35 cellular contexts compared by ENCODE assay signal in the genomic region with DNA sequence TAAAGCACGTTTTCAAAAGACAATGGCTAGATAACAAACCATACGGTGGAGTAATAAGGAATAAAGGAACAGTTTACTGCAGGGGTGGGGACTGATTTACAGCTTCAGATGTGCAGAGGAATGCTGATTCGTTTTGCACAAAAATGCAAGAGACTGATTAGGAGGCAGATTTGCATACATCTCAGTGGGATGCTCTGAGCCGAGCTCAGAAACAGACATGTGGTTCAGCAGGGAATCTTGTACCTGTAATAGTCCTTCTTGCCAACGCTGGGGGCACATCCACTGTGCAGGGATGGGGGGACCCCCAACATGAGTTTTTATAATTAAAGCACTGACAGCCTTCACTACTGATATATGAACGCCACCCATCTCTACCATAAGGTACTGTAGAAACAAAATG.
"Had no signal": no experiment of that assay in that cellular context is flagged by ENCODE, and none has a peak within 500 bp of the region (broad histone marks: within the 10 kb centered on the region; RNA-seq: fewer than 3 reads in every experiment).

No MANE protein-coding gene starts in this region.

- H3K36me3 Mint-ChIP-seq: activated CD8-positive, alpha-beta memory T cell treated with anti-CD3 and anti-CD28 coated beads, Interleukin-2, amount 10 ng/mL, durations not matched to agents 7 days and 5 days; activated naive CD4-positive, alpha-beta T cell treated with anti-CD3 and anti-CD28 coated beads, Interleukin-2, amount 50 U/mL, for 72 hours; T-cell had no signal

- H3K27me3 ChIP-seq: adrenal gland, body of pancreas, breast epithelium had no signal

- H3K4me1 Mint-ChIP-seq: activated CD4-positive, alpha-beta memory T cell treated with anti-CD3 and anti-CD28 coated beads, Interleukin-2, amount 10 ng/mL, durations not matched to agents 7 days and 5 days; activated CD8-positive, alpha-beta memory T cell treated with anti-CD3 and anti-CD28 coated beads, Interleukin-2, amount 10 ng/mL, durations not matched to agents 7 days and 5 days; activated T-helper 17 cell treated with anti-CD3 and anti-CD28 coated beads, Interleukin-2, amount 50 U/mL, for 72 hours; T-cell; T-helper 17 cell had no signal

- H3K27me3 Mint-ChIP-seq: activated CD4-positive, alpha-beta memory T cell treated with anti-CD3 and anti-CD28 coated beads, Interleukin-2, amount 10 ng/mL, durations not matched to agents 7 days and 5 days; activated CD8-positive, alpha-beta memory T cell treated with anti-CD3 and anti-CD28 coated beads, Interleukin-2, amount 10 ng/mL, durations not matched to agents 7 days and 5 days; T-cell; T-helper 17 cell had no signal

- DNase-seq: activated CD4-positive, alpha-beta memory T cell treated with anti-CD3 and anti-CD28 coated beads, Interleukin-2, amount 10 ng/mL, durations not matched to agents 7 days and 5 days; activated CD4-positive, alpha-beta T cell treated with anti-CD3 and anti-CD28 coated beads for 1 hour; activated CD4-positive, alpha-beta T cell treated with anti-CD3 and anti-CD28 coated beads for 48 hours; activated CD4-positive, CD25-positive, alpha-beta regulatory T cell; activated CD8-positive, alpha-beta memory T cell treated with anti-CD3 and anti-CD28 coated beads for 24 hours; activated CD8-positive, alpha-beta memory T cell treated with anti-CD3 and anti-CD28 coated beads, Interleukin-2, amount 10 ng/mL, durations not matched to agents 7 days and 5 days; activated CD8-positive, alpha-beta memory T cell treated with anti-CD3 and anti-CD28 coated beads, Interleukin-2, amount 50 U/mL, for 48 hours; activated gamma-delta T cell; activated naive CD4-positive, alpha-beta T cell treated with Interleukin-2 at 50 U/mL for 16 hours; activated T-cell treated with anti-CD3 and anti-CD28 coated beads, Interleukin-2, amount 50 U/mL, for 72 hours; adrenal gland; body of pancreas; cerebellar nuclear complex; Karpas-422; KBM-7; NCI-H1105; NCI-H1436; NCI-H1694; NCI-H1930; NCI-H2081 treated with DMSO at 0.1 percent for 48 hours; NCI-H510A; NCI-H526; NCI-H748 treated with DMSO at 0.1 percent for 48 hours; NK-92 treated with Interleukin-12 subunit alpha and Interleukin-12 subunit beta, amount 100 ng/mL, for 24 hours; PC-9; SIG-M5; T-cell; T-helper 17 cell had no signal

- ATAC-seq: activated CD8-positive, alpha-beta memory T cell treated with anti-CD3 and anti-CD28 coated beads, Interleukin-2, amount 10 ng/mL, durations not matched to agents 7 days and 5 days; activated naive CD4-positive, alpha-beta T cell treated with anti-CD3 and anti-CD28 coated beads, Interleukin-2, amount 50 U/mL, for 72 hours; activated T-cell treated with anti-CD3 and anti-CD28 coated beads, Interleukin-2, amount 50 U/mL, for 72 hours; activated T-helper 17 cell treated with anti-CD3 and anti-CD28 coated beads, Interleukin-2, amount 50 U/mL, for 72 hours; body of pancreas; Right ventricle myocardium inferior; SK-N-SH treated with all-trans-retinoic acid at 6 μM for 48 hours; T-cell; T-helper 17 cell had no signal

- H3K4me3 ChIP-seq: adrenal gland, body of pancreas, breast epithelium, PC-9 had no signal

- H3K27ac Mint-ChIP-seq: activated CD4-positive, alpha-beta memory T cell treated with anti-CD3 and anti-CD28 coated beads, Interleukin-2, amount 10 ng/mL, durations not matched to agents 7 days and 5 days; activated CD8-positive, alpha-beta memory T cell treated with anti-CD3 and anti-CD28 coated beads, Interleukin-2, amount 10 ng/mL, durations not matched to agents 7 days and 5 days; activated naive CD4-positive, alpha-beta T cell treated with anti-CD3 and anti-CD28 coated beads, Interleukin-2, amount 50 U/mL, for 72 hours; activated T-cell treated with anti-CD3 and anti-CD28 coated beads, Interleukin-2, amount 50 U/mL, for 72 hours; activated T-helper 17 cell treated with anti-CD3 and anti-CD28 coated beads, Interleukin-2, amount 50 U/mL, for 72 hours; T-cell; T-helper 17 cell had no signal

- H3K4me1 ChIP-seq: adrenal gland, body of pancreas, breast epithelium had no signal

- H3K27ac ChIP-seq: adrenal gland, body of pancreas, breast epithelium, PC-9, RWPE1, VCaP had no signal

- H3K9me3 Mint-ChIP-seq: activated T-helper 17 cell treated with anti-CD3 and anti-CD28 coated beads, Interleukin-2, amount 50 U/mL, for 72 hours had no signal

- H3K4me2 ChIP-seq: PC-9 had no signal

- H3K4me3 Mint-ChIP-seq: activated CD4-positive, alpha-beta memory T cell treated with anti-CD3 and anti-CD28 coated beads, Interleukin-2, amount 10 ng/mL, durations not matched to agents 7 days and 5 days; activated CD8-positive, alpha-beta memory T cell treated with anti-CD3 and anti-CD28 coated beads, Interleukin-2, amount 10 ng/mL, durations not matched to agents 7 days and 5 days; activated T-cell treated with anti-CD3 and anti-CD28 coated beads, Interleukin-2, amount 50 U/mL, for 72 hours; activated T-helper 17 cell treated with anti-CD3 and anti-CD28 coated beads, Interleukin-2, amount 50 U/mL, for 72 hours; T-cell; T-helper 17 cell had no signal

- H3K36me3 ChIP-seq: adrenal gland, breast epithelium had no signal
